In genomic region chr3:127984241-127984975, GRCh38 we compare ENCODE assay signal across 29 cellular contexts.
A peak's percentile ranks its signal among the peaks of the same experiment; 100 is the strongest.
DNase-seq lines count a peak whose midpoint lies in the region; ATAC-seq and TF ChIP-seq lines count a peak whose summit lies in the region.
"Had no signal": no experiment of that assay in that cellular context is flagged by ENCODE, and none has a peak within 500 bp of the region (broad histone marks: within the 10 kb centered on the region; RNA-seq: fewer than 3 reads in every experiment).

No MANE protein-coding gene starts in this region.

- H3K9me3 Mint-ChIP-seq in stimulated activated effector memory CD8-positive, alpha-beta T cell treated with anti-CD3 and anti-CD28 coated beads, Interleukin-12 subunit alpha, Interleukin-12 subunit beta, amount 100 ng/mL, for 72 hours = no peaks in the 10 kb centered on the region
- H3K9me3 Mint-ChIP-seq in naive thymus-derived CD4-positive, alpha-beta T cell = peaks cover 0 to 8% (median 0%) of the 10 kb centered on the region in 11 donors
- H3K9me3 Mint-ChIP-seq: activated B cell treated with CpG ODN at 0.5 μM for 24 hours; activated naive CD4-positive, alpha-beta T cell treated with anti-CD3 and anti-CD28 coated beads for 36 hours; activated T-cell treated with anti-CD3 and anti-CD28 coated beads, Interleukin-2, amount 50 U/mL, for 72 hours; CD8-positive, alpha-beta T cell had no signal

- no peak overlapping the region for H3K4me3 Mint-ChIP-seq in stimulated activated effector memory CD8-positive, alpha-beta T cell treated with anti-CD3 and anti-CD28 coated beads, Interleukin-12 subunit alpha, Interleukin-12 subunit beta, amount 100 ng/mL, for 72 hours
- H3K4me3 Mint-ChIP-seq in naive thymus-derived CD4-positive, alpha-beta T cell = no peak overlapping the region
- H3K4me3 Mint-ChIP-seq: activated B cell treated with CpG ODN at 0.5 μM for 24 hours; activated CD8-positive, alpha-beta memory T cell treated with anti-CD3 and anti-CD28 coated beads, Interleukin-2, amount 10 ng/mL, durations not matched to agents 7 days and 5 days; activated naive CD4-positive, alpha-beta T cell treated with anti-CD3 and anti-CD28 coated beads for 36 hours; activated T-cell treated with anti-CD3 and anti-CD28 coated beads, Interleukin-2, amount 50 U/mL, for 72 hours; CD8-positive, alpha-beta T cell; endodermal cell; naive B cell had no signal

- H3K79me2 ChIP-seq in PC-9 (ENCODE audit: low read depth) = no peaks in the 10 kb centered on the region

- H4K20me1 ChIP-seq in PC-9 (ENCODE audit: insufficient read depth) = no peaks in the 10 kb centered on the region

- H3K9me2 ChIP-seq in PC-9 (ENCODE audit: insufficient read depth) = no peaks in the 10 kb centered on the region

- peak overlapping the region; percentile 41 for H3K4me2 ChIP-seq in PC-9

- H3K27me3 Mint-ChIP-seq in naive thymus-derived CD4-positive, alpha-beta T cell = peaks cover 0 to 8% (median 0%) of the 10 kb centered on the region in 5 donors
- H3K27me3 Mint-ChIP-seq: activated B cell treated with CpG ODN at 0.5 μM for 24 hours had no signal

- H3K4me3 ChIP-seq in PC-9 (no peak overlapping the region), dorsolateral prefrontal cortex (no peak overlapping the region)
- H3K4me3 ChIP-seq in naive thymus-derived CD4-positive, alpha-beta T cell (ENCODE audit: low read length) = no peak overlapping the region
- H3K4me3 ChIP-seq: coronary artery, esophagus squamous epithelium, left lung, uterus had no signal

- no peaks in the 10 kb centered on the region for H3K36me3 ChIP-seq in PC-9 (ENCODE audit: low read depth)
- no peaks in the 10 kb centered on the region for H3K36me3 ChIP-seq in naive thymus-derived CD4-positive, alpha-beta T cell (ENCODE audit: control insufficient read depth in 2 of 3, insufficient read depth in 3 of 3, low read length in 3 of 3)
- H3K36me3 ChIP-seq: esophagus squamous epithelium, left lung, uterus had no signal

- H3K27ac ChIP-seq in PC-9 (no peak overlapping the region), dorsolateral prefrontal cortex (no peak overlapping the region)
- no peak overlapping the region for H3K27ac ChIP-seq in naive thymus-derived CD4-positive, alpha-beta T cell (ENCODE audit: low read depth, low read length)
- H3K27ac ChIP-seq: coronary artery, esophagus squamous epithelium, left lung, uterus had no signal

- peaks cover 21% of the 10 kb centered on the region for H3K4me1 ChIP-seq in PC-9 (replicated peaks; ENCODE audit: insufficient read depth)
- no peaks in the 10 kb centered on the region for H3K4me1 ChIP-seq in naive thymus-derived CD4-positive, alpha-beta T cell (ENCODE audit: control insufficient read depth in 2 of 2, insufficient read depth in 2 of 2, low read length in 2 of 2)
- H3K4me1 ChIP-seq: esophagus squamous epithelium, left lung, uterus had no signal

- ATAC-seq in stimulated activated effector memory CD8-positive, alpha-beta T cell treated with anti-CD3 and anti-CD28 coated beads, Interleukin-12 subunit alpha, Interleukin-12 subunit beta, amount 100 ng/mL, for 72 hours = peak; percentile 12
- no peak for ATAC-seq in GM21447 (IDR thresholded peaks at IDR 0.05; ENCODE audit: unreplicated experiment)
- ATAC-seq in naive thymus-derived CD4-positive, alpha-beta T cell = no peak
- ATAC-seq: activated CD8-positive, alpha-beta memory T cell treated with anti-CD3 and anti-CD28 coated beads, Interleukin-2, amount 10 ng/mL, durations not matched to agents 7 days and 5 days; activated T-cell treated with anti-CD3 and anti-CD28 coated beads, Interleukin-2, amount 50 U/mL, for 72 hours; CD8-positive, alpha-beta T cell; HCT116; left lung had no signal

- H2AFZ ChIP-seq in PC-9 = no peak overlapping the region

- CTCF ChIA-PET in PC-9 (lab: Charles Lee) = no interaction called here
- CTCF ChIA-PET in naive thymus-derived CD4-positive, alpha-beta T cell (lab: Charles Lee) = no interaction called here

- peaks cover 17% of the 10 kb centered on the region for H3F3A ChIP-seq in PC-9 (ENCODE audit: insufficient read depth, low read depth)

- no peak for TF ChIP-seq CTCF in PC-9 (conservative IDR thresholded peaks at IDR 0.05)
- no peak for TF ChIP-seq CTCF in dorsolateral prefrontal cortex (IDR thresholded peaks at IDR 0.05 in 54 of 56, conservative IDR thresholded peaks at IDR 0.05 in 2 of 56; ENCODE audit: low read depth in 1 of 56, partially characterized antibody in 56 of 56)

- intact Hi-C loops in PC-9 (cut with micrococcal nuclease; ENCODE audit: unreplicated experiment) (no loop called here), dorsolateral prefrontal cortex (cut with DNase I) (no loop called here)
- intact Hi-C loops in naive thymus-derived CD4-positive, alpha-beta T cell (cut with micrococcal nuclease) = no loop called here

- H3K27ac Mint-ChIP-seq in stimulated activated effector memory CD8-positive, alpha-beta T cell treated with anti-CD3 and anti-CD28 coated beads, Interleukin-12 subunit alpha, Interleukin-12 subunit beta, amount 100 ng/mL, for 72 hours = no peak overlapping the region
- H3K27ac Mint-ChIP-seq in naive thymus-derived CD4-positive, alpha-beta T cell = no peak overlapping the region
- H3K27ac Mint-ChIP-seq: activated B cell treated with CpG ODN at 0.5 μM for 24 hours; activated CD8-positive, alpha-beta memory T cell treated with anti-CD3 and anti-CD28 coated beads, Interleukin-2, amount 10 ng/mL, durations not matched to agents 7 days and 5 days; activated naive CD4-positive, alpha-beta T cell treated with anti-CD3 and anti-CD28 coated beads for 36 hours; activated T-cell treated with anti-CD3 and anti-CD28 coated beads, Interleukin-2, amount 50 U/mL, for 72 hours; CD8-positive, alpha-beta T cell; endodermal cell; naive B cell had no signal

- no peaks in the 10 kb centered on the region for H3K27me3 ChIP-seq in PC-9 (ENCODE audit: insufficient read depth, low read depth)
- H3K27me3 ChIP-seq in dorsolateral prefrontal cortex = no peaks in the 10 kb centered on the region
- H3K27me3 ChIP-seq in naive thymus-derived CD4-positive, alpha-beta T cell (ENCODE audit: control insufficient read depth in 2 of 2, insufficient read depth in 2 of 2, low read length in 2 of 2) = no peaks in the 10 kb centered on the region
- H3K27me3 ChIP-seq: esophagus squamous epithelium, left lung, uterus had no signal

- no peaks in the 10 kb centered on the region for H3K9me3 ChIP-seq in PC-9 (ENCODE audit: insufficient read depth, low read depth)
- no peaks in the 10 kb centered on the region for H3K9me3 ChIP-seq in naive thymus-derived CD4-positive, alpha-beta T cell (ENCODE audit: control insufficient read depth in 2 of 3, low read length in 3 of 3)
- H3K9me3 ChIP-seq: esophagus squamous epithelium, left lung, uterus had no signal

- H3K36me3 Mint-ChIP-seq in stimulated activated effector memory CD8-positive, alpha-beta T cell treated with anti-CD3 and anti-CD28 coated beads, Interleukin-12 subunit alpha, Interleukin-12 subunit beta, amount 100 ng/mL, for 72 hours = no peaks in the 10 kb centered on the region
- H3K36me3 Mint-ChIP-seq in naive thymus-derived CD4-positive, alpha-beta T cell = peaks cover 0 to 4% (median 0%) of the 10 kb centered on the region in 5 donors
- H3K36me3 Mint-ChIP-seq: activated CD8-positive, alpha-beta memory T cell treated with anti-CD3 and anti-CD28 coated beads, Interleukin-2, amount 10 ng/mL, durations not matched to agents 7 days and 5 days; CD8-positive, alpha-beta T cell; naive B cell had no signal

- no TSS peak for BruUV-seq in PC-9 (replicated peaks; lab: Mats Ljungman, UMichigan)

- no peaks in the 10 kb centered on the region for H3K4me1 Mint-ChIP-seq in stimulated activated effector memory CD8-positive, alpha-beta T cell treated with anti-CD3 and anti-CD28 coated beads, Interleukin-12 subunit alpha, Interleukin-12 subunit beta, amount 100 ng/mL, for 72 hours
- H3K4me1 Mint-ChIP-seq in naive thymus-derived CD4-positive, alpha-beta T cell = no peaks in the 10 kb centered on the region
- H3K4me1 Mint-ChIP-seq: activated B cell treated with CpG ODN at 0.5 μM for 24 hours; activated CD8-positive, alpha-beta memory T cell treated with anti-CD3 and anti-CD28 coated beads, Interleukin-2, amount 10 ng/mL, durations not matched to agents 7 days and 5 days; endodermal cell; naive B cell had no signal

- POLR2A ChIA-PET in PC-9 (lab: Charles Lee; ENCODE audit: unreplicated experiment) = interaction anchor here (0.5 kb wide), 2 partner anchors 9 to 1494 kb away, joined by 3 read pairs; no protein-coding TSS in a partner anchor
- POLR2A ChIA-PET in naive thymus-derived CD4-positive, alpha-beta T cell (lab: Charles Lee) = no interaction called here

- DNase-seq in GM04503 (ENCODE audit: low read depth) (peak; percentile 52), PC-9 (peak; percentile 62 to 71), fibroblast of gingiva (ENCODE audit: low read depth) (peak; percentile 40), dorsolateral prefrontal cortex (no peak)
- DNase-seq in stimulated activated effector memory CD8-positive, alpha-beta T cell treated with anti-CD3 and anti-CD28 coated beads, Interleukin-12 subunit alpha, Interleukin-12 subunit beta, amount 100 ng/mL, for 72 hours (ENCODE audit: low spot score in 2 of 2) = no peak
- DNase-seq in naive thymus-derived CD4-positive, alpha-beta T cell = no peak
- DNase-seq: activated B cell treated with CpG ODN at 0.5 μM for 24 hours; activated CD4-positive, alpha-beta T cell treated with anti-CD3 and anti-CD28 coated beads, Interleukin-2, amount 50 U/mL, for 1 hour; activated CD8-positive, alpha-beta memory T cell treated with anti-CD3 and anti-CD28 coated beads, Interleukin-2, amount 10 ng/mL, durations not matched to agents 7 days and 5 days; activated naive CD4-positive, alpha-beta T cell treated with anti-CD3 and anti-CD28 coated beads for 36 hours; activated T-cell treated with anti-CD3 and anti-CD28 coated beads, Interleukin-2, amount 50 U/mL, for 72 hours; AML-193; CD8-positive, alpha-beta T cell; DMS 273 treated with DMSO at 0.1 percent for 48 hours; endodermal cell; esophagus squamous epithelium; KG1; naive B cell; NCI-H2171; NCI-H510A treated with DMSO at 0.1 percent for 48 hours; occipital lobe; SHP77 treated with DMSO at 0.1 percent for 48 hours; stimulated activated CD4-positive, alpha-beta T cell treated with anti-CD3 and anti-CD28 coated beads, Interleukin-15, amount 100 ng/mL, for 24 hours; stimulated activated naive CD4-positive, alpha-beta T cell treated with Interleukin-2 at 50 U/mL for 16 hours; uterus had no signal

Comparison
In these comparisons a context has a peak if more than half of its experiments do, and no peak if none do; other contexts are left out.
1. DNase-seq: peak in GM04503 (single experiment), PC-9 (2 of 2) and fibroblast of gingiva (single experiment); none in stimulated activated effector memory CD8-positive, alpha-beta T cell treated with anti-CD3 and anti-CD28 coated beads, Interleukin-12 subunit alpha, Interleukin-12 subunit beta, amount 100 ng/mL, for 72 hours (0 of 2), dorsolateral prefrontal cortex (0 of 10) and naive thymus-derived CD4-positive, alpha-beta T cell (0 of 9).